25 cellular contexts compared by ENCODE assay signal in genomic region chr19:13727798-13728197, GRCh38. TPM values are rescaled to one million over a fixed set of nuclear protein-coding genes. Genes with fewer than 3 reads are reported as not detected.
DNase-seq lines count a peak whose midpoint lies in the region; TF ChIP-seq lines count a peak whose summit lies in the region.
"Had no signal": no experiment of that assay in that cellular context is flagged by ENCODE, and none has a peak within 500 bp of the region (broad histone marks: within the 10 kb centered on the region; RNA-seq: fewer than 3 reads in every experiment).

No MANE protein-coding gene starts in this region.

- H3F3A ChIP-seq in GM23248 (ENCODE audit: insufficient read depth) = peaks cover 17% of the 10 kb centered on the region

- H3K36me3 ChIP-seq in GM23248 (ENCODE audit: low read depth) (no peaks in the 10 kb centered on the region), brain microvascular endothelial cell (replicated peaks) (no peaks in the 10 kb centered on the region), adrenal gland (replicated peaks in 1 of 2) (no peaks in the 10 kb centered on the region), esophagus muscularis mucosa (no peaks in the 10 kb centered on the region)
- H3K36me3 ChIP-seq: sigmoid colon, uterus had no signal

- H3K9ac ChIP-seq in GM23248 = no peak overlapping the region

- TF ChIP-seq CTCF in AG04449 (IDR thresholded peaks at IDR 0.05; ENCODE audit: insufficient read depth, low read length, missing control alignments) (no peak), brain microvascular endothelial cell (IDR thresholded peaks at IDR 0.05; ENCODE audit: low read depth, low read length, missing control alignments) (no peak), adrenal gland (IDR thresholded peaks at IDR 0.05) (no peak), esophagus muscularis mucosa (IDR thresholded peaks at IDR 0.05) (no peak)

- intact Hi-C loops in adrenal gland (cut with DNase I) (loop anchor here in 1 of 2 donors (10.0 kb wide), 1 partner anchor 133 kb away; no protein-coding TSS in a partner anchor), esophagus muscularis mucosa (cut with DNase I) (no loop called here)

- 0 out of 2 replicates have a peak, but pooled peaks cover 6% of the 10 kb centered on the region for H3K79me2 ChIP-seq in GM23248 (ENCODE audit: insufficient read depth)

- H3K4me1 ChIP-seq in GM23248 (ENCODE audit: insufficient read depth) = peaks cover 26% of the 10 kb centered on the region
- H3K4me1 ChIP-seq in adrenal gland (replicated peaks in 1 of 2) = peaks cover 18 to 21% of the 10 kb centered on the region in 2 donors
- peaks cover 20 to 36% (median 29%) of the 10 kb centered on the region in 4 donors for H3K4me1 ChIP-seq in esophagus muscularis mucosa
- H3K4me1 ChIP-seq: uterus had no signal

- 42 to 46% methylated on average over 7 to 8 of the region's 8 CpGs for WGBS in GM23248 (ENCODE audit: low coverage in 1 of 2, low lambda C conversion rate in 2 of 2, missing lambda C conversion rate in 2 of 2), 2 experiments
- WGBS in adrenal gland, 4 donors = 68 to 83% (median 75%) methylated on average over 6 to 8 of the region's 8 CpGs
- 80% methylated on average over 8 of the region's 8 CpGs for whole genome bisulfite sequencing in esophagus muscularis mucosa

- H4K20me1 ChIP-seq in GM23248 (ENCODE audit: insufficient read depth) = no peaks in the 10 kb centered on the region

- TF ChIP-seq EP300 in esophagus muscularis mucosa (IDR thresholded peaks at IDR 0.05) = no peak

- POLR2A ChIA-PET in AG04449 (lab: Yijun Ruan, JAX) = no interaction called here

- DNase-seq in AG04449 (ENCODE audit: low read depth, low spot score) (peak; percentile 38), GM23248 (peak; percentile 78), brain microvascular endothelial cell (peak; percentile 27), iris pigment epithelial cell (ENCODE audit: low read depth) (peak; percentile 64), adrenal gland (no peak), esophagus muscularis mucosa (ENCODE audit: extremely low spot score) (no peak), SIG-M5 treated with dmso at 0.1 percent for 504 hours (lab: John Stamatoyannopoulos, UW; ENCODE audit: unreplicated experiment) (no peak), hypothalamus (lab: John Stamatoyannopoulos, UW) (no peak)
- DNase-seq: activated CD4-positive, alpha-beta T cell treated with anti-CD3 and anti-CD28 coated beads for 48 hours; activated naive CD4-positive, alpha-beta T cell treated with anti-CD3 and anti-CD28 coated beads, Interleukin-2, amount 10 ng/mL, durations not matched to agents 7 days and 5 days; activated T-cell treated with anti-CD3 and anti-CD28 coated beads, Interleukin-2, amount 50 U/mL, for 72 hours; anterior cingulate cortex; CD4-positive, alpha-beta memory T cell; DMS153; GF-D8; mucosa of descending colon; NCI-H1092; NCI-H1930; NCI-H510A; posterior cingulate gyrus; SIG-M5; sigmoid colon; T-helper 17 cell had no signal

- H3K9me2 ChIP-seq in GM23248 (ENCODE audit: insufficient read depth) = no peaks in the 10 kb centered on the region

- H3K27ac ChIP-seq in GM23248 (no peak overlapping the region), brain microvascular endothelial cell (no peak overlapping the region), adrenal gland (no peak overlapping the region), esophagus muscularis mucosa (replicated peaks in 1 of 4) (no peak overlapping the region)
- H3K27ac ChIP-seq: sigmoid colon, uterus had no signal

- CTCF ChIA-PET in AG04449 (lab: Yijun Ruan, JAX) = interaction anchor here (0.9 to 14.9 kb wide), 3 partner anchors 12 to 138 kb away, joined by 3 to 278 read pairs (median 3); no protein-coding TSS in a partner anchor

- no peak overlapping the region for H3K4me3 ChIP-seq in AG04449 (ENCODE audit: low read depth, low read length)
- H3K4me3 ChIP-seq in GM23248 = no peak overlapping the region
- no peak overlapping the region for H3K4me3 ChIP-seq in brain microvascular endothelial cell (ENCODE audit: low read depth, low read length)
- H3K4me3 ChIP-seq in adrenal gland = no peak overlapping the region
- H3K4me3 ChIP-seq in esophagus muscularis mucosa = no peak overlapping the region
- H3K4me3 ChIP-seq: GM12878, mucosa of descending colon, sigmoid colon, uterus had no signal

- no peak overlapping the region for H2AFZ ChIP-seq in GM23248

- TF ChIP-seq POLR2A in adrenal gland (IDR thresholded peaks at IDR 0.05) = no peak
- no peak for TF ChIP-seq POLR2A in esophagus muscularis mucosa (IDR thresholded peaks at IDR 0.05; ENCODE audit: low read depth)

- H3K9me3 ChIP-seq in GM23248 (ENCODE audit: low read depth) = no peaks in the 10 kb centered on the region
- H3K9me3 ChIP-seq in adrenal gland (replicated peaks in 1 of 3) = no peaks in the 10 kb centered on the region
- H3K9me3 ChIP-seq in esophagus muscularis mucosa = no peaks in the 10 kb centered on the region
- H3K9me3 ChIP-seq: mucosa of descending colon, sigmoid colon, uterus had no signal

- H3K4me2 ChIP-seq in GM23248 (ENCODE audit: unreplicated experiment) = no peak overlapping the region

- in situ Hi-C loops in GM23248 (cut with MboI) = no loop called here
- in situ Hi-C loops in brain microvascular endothelial cell (cut with HindIII; ENCODE audit: low pct_ligation_motif_present, low sequenced_read_pairs) = no loop called here

- H3K27me3 ChIP-seq in GM23248 (replicated peaks; ENCODE audit: insufficient read depth) (no peaks in the 10 kb centered on the region), brain microvascular endothelial cell (replicated peaks) (no peaks in the 10 kb centered on the region), adrenal gland (no peaks in the 10 kb centered on the region), esophagus muscularis mucosa (no peaks in the 10 kb centered on the region)
- H3K27me3 ChIP-seq: sigmoid colon, uterus had no signal

RNA-seq across cellular contexts. Expression of gene MRI1, which starts 36.5 kb away (rescaled TPM):
- 39.7 and 60.6 TPM in 2 replicates for total RNA-seq in GM23248 (2014; rRNA removed; shearing (Covaris generic))
- 14.3 and 16.5 TPM in 2 replicates for polyA plus RNA-seq in GM23248 (2016; fragmentation: Nextera tagmentation; extraction: Ambion mirVana)
- 10 to 100 TPM; 16.8 to 69.6 (median 44.9) TPM for total RNA-seq in adrenal gland
- 10 to 100 TPM; 11.9 to 34.6 (median 20.5) TPM for polyA plus RNA-seq in adrenal gland
- 10 to 100 TPM; 28.2 to 60.2 (median 38.5) TPM for total RNA-seq in esophagus muscularis mucosa

RNA-seq across cellular contexts. Expression of gene C19orf53, which starts 46.5 kb away (rescaled TPM):
- 115 and 122 TPM in 2 replicates for total RNA-seq in GM23248 (2014; rRNA removed; shearing (Covaris generic))
- polyA plus RNA-seq in GM23248 (2016; fragmentation: Nextera tagmentation; extraction: Ambion mirVana) = 309 TPM in 2 replicates
- 100 to 1,000 TPM in 7 of 8 donors, 10 to 100 TPM in 1; 95.8 to 224 (median 137) TPM for total RNA-seq in adrenal gland
- polyA plus RNA-seq in adrenal gland = 100 to 1,000 TPM; 134 to 459 (median 340) TPM
- total RNA-seq in esophagus muscularis mucosa = 100 to 1,000 TPM in 2 of 4 donors, 10 to 100 TPM in 2; 87.4 to 168 (median 104) TPM

Comparison
In these comparisons a context has a peak if more than half of its experiments do, and no peak if none do; other contexts are left out.
1. DNase-seq: peak in AG04449 (single experiment), GM23248 (single experiment), brain microvascular endothelial cell (single experiment) and iris pigment epithelial cell (single experiment); none in adrenal gland (0 of 7), esophagus muscularis mucosa (single experiment), SIG-M5 treated with dmso at 0.1 percent for 504 hours (single experiment) and hypothalamus (0 of 51).